Comparison of ENCODE assay signal across 20 cellular contexts in genomic region chr2:172655091-172655837, GRCh38.
DNase-seq lines count a peak whose midpoint lies in the region; ATAC-seq, FAIRE-seq and TF ChIP-seq lines count a peak whose summit lies in the region.
"Had no signal": no experiment of that assay in that cellular context is flagged by ENCODE, and none has a peak within 500 bp of the region (broad histone marks: within the 10 kb centered on the region; RNA-seq: fewer than 3 reads in every experiment).

No MANE protein-coding gene starts in this region.

- TF ChIP-seq CTCF in AG09319 (IDR thresholded peaks at IDR 0.05; ENCODE audit: low read depth, low read length): no peak
- TF ChIP-seq CTCF in IMR-90 (conservative IDR thresholded peaks at IDR 0.05; ENCODE audit: low read depth, low read length): no peak
- TF ChIP-seq CTCF in astrocyte of the spinal cord (IDR thresholded peaks at IDR 0.05; ENCODE audit: low read depth, low read length): no peak
- TF ChIP-seq CTCF in keratinocyte (optimal IDR thresholded peaks at IDR 0.05 in 1 of 3, IDR thresholded peaks at IDR 0.05 in 1 of 3, conservative IDR thresholded peaks at IDR 0.05 in 1 of 3; ENCODE audit: extremely low read depth in 1 of 3, insufficient read depth in 2 of 3, low read length in 3 of 3): no peak
- TF ChIP-seq CTCF in lower leg skin (IDR thresholded peaks at IDR 0.05): no peak
- no peak for TF ChIP-seq CTCF in nephron progenitor cell (IDR thresholded peaks at IDR 0.05)

- H3K23ac ChIP-seq in IMR-90 (ENCODE audit: low read depth, low read length): peak overlapping the region; percentile 96

- H2AFZ ChIP-seq in IMR-90 (replicated peaks; ENCODE audit: low read length, poor library complexity): peak overlapping the region; percentile 77
- peak overlapping the region; percentile 2 for H2AFZ ChIP-seq in keratinocyte (ENCODE audit: control insufficient read depth, low read length)

- H3K79me2 ChIP-seq in keratinocyte (ENCODE audit: control insufficient read depth, insufficient read depth, low read length): no peaks in the 10 kb centered on the region

- H3K4me3 ChIP-seq in IMR-90 (ENCODE audit: insufficient read depth, low read depth, low read length): no peak overlapping the region
- no peak overlapping the region for H3K4me3 ChIP-seq in astrocyte of the spinal cord (ENCODE audit: low read depth, low read length)
- no peak overlapping the region for H3K4me3 ChIP-seq in keratinocyte (ENCODE audit: control insufficient read depth in 2 of 3, extremely low read depth in 1 of 3, insufficient read depth in 2 of 3, low read depth in 1 of 3, low read length in 3 of 3)
- H3K4me3 ChIP-seq in lower leg skin (ENCODE audit: low read depth, poor library complexity, severe bottlenecking): no peak overlapping the region
- H3K4me3 ChIP-seq: BLaER1 treated with 17β-estradiol and CSF1 and Interleukin-3, amounts not matched to agents 10 nM and 100 nM; GM12878; Peyer's patch; prostate gland; tibial nerve had no signal

- TF ChIP-seq RAD21 in IMR-90 (IDR thresholded peaks at IDR 0.05; ENCODE audit: low read length): no peak

- peak overlapping the region; percentile 99 for H2BK20ac ChIP-seq in IMR-90 (ENCODE audit: low read depth, low read length)

- POLR2A ChIA-PET in IMR-90 (lab: Charles Lee; ENCODE audit: unreplicated experiment): no interaction called here

- no TSS peak for BruUV-seq in IMR-90 (replicated peaks; lab: Mats Ljungman, UMichigan)

- peaks cover 68% of the 10 kb centered on the region for H3K9me3 Mint-ChIP-seq in nephron progenitor cell

- H2BK15ac ChIP-seq in IMR-90 (ENCODE audit: low read depth, low read length): peak overlapping the region; percentile 99

- peak overlapping the region; percentile 98 for H2BK120ac ChIP-seq in IMR-90 (ENCODE audit: low read depth, low read length)

- ATAC-seq in IMR-90 (ENCODE audit: low read depth) (peak; percentile 91), HG03095 (IDR thresholded peaks at IDR 0.05; ENCODE audit: unreplicated experiment) (no peak)
- ATAC-seq: GM12878, T-helper 17 cell had no signal

- H4K91ac ChIP-seq in IMR-90 (ENCODE audit: insufficient read depth, low read depth, low read length): peak overlapping the region; percentile 98

- no peak overlapping the region for H3K4me3 Mint-ChIP-seq in nephron progenitor cell
- H3K4me3 Mint-ChIP-seq: T-helper 17 cell had no signal

- H3K4me1 ChIP-seq in IMR-90 (ENCODE audit: control insufficient read depth, insufficient read depth, low read length) (peaks cover 9% of the 10 kb centered on the region), keratinocyte (ENCODE audit: control insufficient read depth, extremely low read depth, insufficient read depth, low read length) (peaks cover 16% of the 10 kb centered on the region)
- H3K4me1 ChIP-seq: BLaER1 treated with 17β-estradiol and CSF1 and Interleukin-3, amounts not matched to agents 10 nM and 100 nM; Peyer's patch; prostate gland; tibial nerve had no signal

- H3K36me3 ChIP-seq in IMR-90 (ENCODE audit: control insufficient read depth, insufficient read depth, low read length) (no peaks in the 10 kb centered on the region), keratinocyte (ENCODE audit: control insufficient read depth in 2 of 2, extremely low read depth in 1 of 2, insufficient read depth in 2 of 2, low read length in 2 of 2) (no peaks in the 10 kb centered on the region)
- H3K36me3 ChIP-seq: BLaER1 treated with 17β-estradiol and CSF1 and Interleukin-3, amounts not matched to agents 10 nM and 100 nM; Peyer's patch; prostate gland; tibial nerve had no signal

- peak overlapping the region; percentile 92 to 96 for H4K8ac ChIP-seq in IMR-90 (ENCODE audit: low read depth in 2 of 2, low read length in 2 of 2)

- CTCF ChIA-PET in IMR-90 (lab: Yijun Ruan, JAX): interaction anchor here (1.0 kb wide), 1 partner anchor 42 kb away, joined by 3 read pairs; no protein-coding TSS in a partner anchor

- H4K5ac ChIP-seq in IMR-90 (ENCODE audit: low read depth, low read length): peak overlapping the region; percentile 92

- H3K4ac ChIP-seq in IMR-90 (ENCODE audit: low read depth, low read length): peak overlapping the region; percentile 98

- peak overlapping the region; percentile 97 for H2AK5ac ChIP-seq in IMR-90 (ENCODE audit: low read depth, low read length)

- DNase-seq in AG09319 (ENCODE audit: extremely low read depth, low read depth) (peak; percentile 50), IMR-90 (peak; percentile 96), astrocyte of the spinal cord (ENCODE audit: low read depth, low spot score) (peak; percentile 91), keratinocyte (ENCODE audit: low read depth, low spot score) (no peak), NCI-H524 treated with DMSO at 0.1 percent for 48 hours (lab: John Stamatoyannopoulos, UW) (no peak), lower leg skin (ENCODE audit: low spot score in 2 of 2) (no peak), nephron progenitor cell (no peak)
- DNase-seq: activated CD4-positive, alpha-beta T cell treated with anti-CD3 and anti-CD28 coated beads, Interleukin-2, amount 50 U/mL, for 48 hours; anterior cingulate cortex; Karpas-422; NCI-H1694 treated with DMSO at 0.1 percent for 48 hours; NCI-H526; Peyer's patch; T-helper 17 cell had no signal

- H3K9ac ChIP-seq in IMR-90 (ENCODE audit: low read depth, low read length): peak overlapping the region; percentile 32; the same call in 1 of the 2 replicates
- H3K9ac ChIP-seq in keratinocyte (ENCODE audit: control insufficient read depth, extremely low read depth, insufficient read depth, low read length): no peak overlapping the region
- H3K9ac ChIP-seq: BLaER1 treated with 17β-estradiol and CSF1 and Interleukin-3, amounts not matched to agents 10 nM and 100 nM had no signal

- TF ChIP-seq POLR2A in IMR-90 (IDR thresholded peaks at IDR 0.05; ENCODE audit: low read depth, low read length): no peak
- no peak for TF ChIP-seq POLR2A in lower leg skin (IDR thresholded peaks at IDR 0.05)

- WGBS in IMR-90 (ENCODE audit: extremely low coverage in 2 of 2, insufficient read length in 1 of 2), 2 experiments: 0% methylated on average over 3 of the region's 8 CpGs; no CpG with 5 or more reads in 1 of the 2 experiments
- 80 to 84% methylated on average over 6 to 8 of the region's 8 CpGs for WGBS in lower leg skin, 2 donors

- peak overlapping the region; percentile 100 for H2BK5ac ChIP-seq in IMR-90 (ENCODE audit: low read depth, low read length, poor library complexity, severe bottlenecking)

- no peaks in the 10 kb centered on the region for H3K27me3 ChIP-seq in IMR-90 (ENCODE audit: control insufficient read depth, insufficient read depth, low read length)
- no peaks in the 10 kb centered on the region for H3K27me3 ChIP-seq in keratinocyte (ENCODE audit: control insufficient read depth, extremely low read depth, insufficient read depth, low read length)
- H3K27me3 ChIP-seq: BLaER1 treated with 17β-estradiol and CSF1 and Interleukin-3, amounts not matched to agents 10 nM and 100 nM; Peyer's patch; tibial nerve had no signal

- H3K27ac Mint-ChIP-seq in nephron progenitor cell: no peak overlapping the region
- H3K27ac Mint-ChIP-seq: T-helper 17 cell had no signal

- H3K56ac ChIP-seq in IMR-90 (ENCODE audit: extremely low read depth, insufficient read depth, low read length): peak overlapping the region; percentile 95

- FAIRE-seq in keratinocyte (lab: Jason Lieb, UNC): peak; percentile 55
- FAIRE-seq: GM12878, GM19239 had no signal

- H3K4me2 ChIP-seq in IMR-90 (ENCODE audit: low read depth, low read length) (peak overlapping the region; percentile 76), keratinocyte (ENCODE audit: control insufficient read depth, extremely low read depth, insufficient read depth, low read depth, low read length) (peak overlapping the region; percentile 37)
- H3K4me2 ChIP-seq: BLaER1 treated with 17β-estradiol and CSF1 and Interleukin-3, amounts not matched to agents 10 nM and 100 nM had no signal

- peaks cover 2% of the 10 kb centered on the region; the same call in 1 of the 2 replicates for H3K9me3 ChIP-seq in IMR-90 (ENCODE audit: control insufficient read depth, insufficient read depth, low read length)
- no peaks in the 10 kb centered on the region for H3K9me3 ChIP-seq in keratinocyte (ENCODE audit: control insufficient read depth, low read depth, low read length)
- H3K9me3 ChIP-seq: prostate gland had no signal

- H3K27me3 Mint-ChIP-seq in nephron progenitor cell (ENCODE audit: low read depth, poor library complexity): no peaks in the 10 kb centered on the region
- H3K27me3 Mint-ChIP-seq: T-helper 17 cell had no signal

- intact Hi-C loops in IMR-90 (cut with micrococcal nuclease) (loop anchor here (2.0 kb wide), 1 partner anchor 38 kb away; no protein-coding TSS in a partner anchor), lower leg skin (cut with DNase I; ENCODE audit: low total_unique reads) (no loop called here)

- H3K4me1 Mint-ChIP-seq in nephron progenitor cell: no peaks in the 10 kb centered on the region
- H3K4me1 Mint-ChIP-seq: T-helper 17 cell had no signal

- peak overlapping the region; percentile 98 for H3K18ac ChIP-seq in IMR-90 (ENCODE audit: low read depth, low read length)

- H3K27ac ChIP-seq in IMR-90 (ENCODE audit: insufficient read depth, low read length) (peak overlapping the region; percentile 89), keratinocyte (ENCODE audit: control insufficient read depth, insufficient read depth, low read length) (peak overlapping the region; percentile 19)
- H3K27ac ChIP-seq: BLaER1 treated with 17β-estradiol and CSF1 and Interleukin-3, amounts not matched to agents 10 nM and 100 nM; Peyer's patch; prostate gland; tibial nerve had no signal

- H3K9me1 ChIP-seq in IMR-90 (ENCODE audit: insufficient read depth, low read length) (peaks cover 10% of the 10 kb centered on the region), keratinocyte (ENCODE audit: control insufficient read depth, extremely low read depth, insufficient read depth, low read length) (no peaks in the 10 kb centered on the region)

- in situ Hi-C loops in IMR-90 (cut with MboI; ENCODE audit: low sequenced_read_pairs) (no loop called here), astrocyte of the spinal cord (cut with HindIII; ENCODE audit: low sequenced_read_pairs) (no loop called here)

- no peaks in the 10 kb centered on the region for H4K20me1 ChIP-seq in IMR-90 (ENCODE audit: insufficient read depth, low read length)
- no peaks in the 10 kb centered on the region for H4K20me1 ChIP-seq in keratinocyte (ENCODE audit: control insufficient read depth, extremely low read depth, insufficient read depth, low read length)
- H4K20me1 ChIP-seq: BLaER1 treated with 17β-estradiol and CSF1 and Interleukin-3, amounts not matched to agents 10 nM and 100 nM had no signal

- peak overlapping the region; percentile 90 for H3K14ac ChIP-seq in IMR-90 (replicated peaks; ENCODE audit: low read depth, low read length)

- H3K36me3 Mint-ChIP-seq in nephron progenitor cell (ENCODE audit: low read depth): peaks cover 16% of the 10 kb centered on the region

- dilution Hi-C loops in IMR-90 (cut with HindIII; ENCODE audit: low sequenced_read_pairs, unreplicated experiment): no loop called here
- dilution Hi-C loops in keratinocyte (cut with MboI; ENCODE audit: extremely low pct_ligation_motif_present, low sequenced_read_pairs): no loop called here

- peak overlapping the region; percentile 88 for H2AK9ac ChIP-seq in IMR-90 (replicated peaks; ENCODE audit: low read depth, low read length, poor library complexity)

- peaks cover 0 to 4% of the 10 kb centered on the region in 2 experiments; a peak in 1 of 4 replicates for H3K79me1 ChIP-seq in IMR-90 (ENCODE audit: low read depth in 1 of 2, low read length in 2 of 2)

TF ChIP-seq in IMR-90, 13 proteins besides CTCF, POLR2A, EP300 and RAD21 (continues in another document):
- TF ChIP-seq SMC3 (IDR thresholded peaks at IDR 0.05; ENCODE audit: low read depth, low read length): no peak

Comparison
In these comparisons a context has a peak if more than half of its experiments do, and no peak if none do; other contexts are left out.
1. DNase-seq: peak in AG09319 (single experiment), IMR-90 (single experiment) and astrocyte of the spinal cord (single experiment); none in keratinocyte (single experiment), NCI-H524 treated with DMSO at 0.1 percent for 48 hours (single experiment), lower leg skin (0 of 2) and nephron progenitor cell (single experiment).